Comparison of ENCODE assay signal across 8 cellular contexts in the genomic region with DNA sequence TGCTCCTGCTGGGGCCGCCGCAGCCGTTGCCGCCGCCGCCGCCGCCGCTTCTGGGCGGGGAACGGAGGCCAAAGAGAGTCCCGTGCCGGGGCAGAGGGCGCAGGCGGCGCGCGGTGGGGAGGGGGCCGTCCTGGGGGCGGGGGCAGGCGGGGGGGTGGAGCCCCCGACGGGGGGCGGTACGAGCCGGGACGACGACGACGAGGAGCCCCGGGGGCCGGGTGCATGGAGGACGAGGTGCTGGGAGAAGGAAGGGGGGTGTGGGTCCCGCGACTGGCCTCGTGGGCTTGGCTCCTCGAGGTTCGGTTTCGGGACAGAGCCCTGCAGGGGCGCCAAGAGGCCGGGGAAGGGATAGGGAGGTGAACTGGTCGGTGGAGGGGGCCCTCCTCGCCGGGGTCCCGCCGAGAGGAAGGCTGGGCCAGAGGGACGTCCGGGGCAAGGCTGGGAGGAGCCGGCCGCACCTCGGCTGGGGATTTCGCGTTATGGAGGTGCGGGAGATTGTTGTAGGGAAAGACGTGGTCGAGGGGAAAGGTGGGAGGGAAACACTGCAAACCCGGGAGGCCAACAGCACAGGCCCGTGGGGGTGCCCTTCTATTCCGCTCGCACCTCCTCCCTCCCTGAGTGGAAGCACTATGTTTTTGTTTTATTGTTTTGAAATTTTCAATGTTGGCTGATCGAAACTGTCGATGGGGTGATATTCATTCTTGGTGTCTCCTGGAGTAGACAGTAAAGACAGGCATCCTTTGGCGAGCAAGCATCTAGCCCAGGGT. TPM values are rescaled to one million over a fixed set of nuclear protein-coding genes. Genes with fewer than 3 reads are reported as not detected.
A peak's percentile ranks its signal among the peaks of the same experiment; 100 is the strongest.
DNase-seq lines count a peak whose midpoint lies in the region; ATAC-seq and TF ChIP-seq lines count a peak whose summit lies in the region.

No MANE protein-coding gene starts in this region.

- DNase-seq in NCI-H510A treated with DMSO at 0.1 percent for 48 hours (lab: John Stamatoyannopoulos, UW): peak; percentile 13
- no peak for DNase-seq in NCI-H510A (lab: John Stamatoyannopoulos, UW)
- DNase-seq in T follicular helper cell (ENCODE audit: low read depth): peak; percentile 23
- peak; percentile 28 for DNase-seq in central memory CD4-positive, alpha-beta T cell
- DNase-seq in lung (ENCODE audit: low spot score): no peak
- DNase-seq in upper lobe of left lung: peak; percentile 33 to 89
- DNase-seq in DMS153 (lab: John Stamatoyannopoulos, UW): no peak

- H3K9me3 ChIP-seq in lung (ENCODE audit: control insufficient read depth in 2 of 2, insufficient read depth in 1 of 2, low read length in 1 of 2) (peaks cover 0 to 2% of the 10 kb centered on the region in 2 donors), upper lobe of left lung (no peaks in the 10 kb centered on the region)

- H3K27me3 ChIP-seq in lung (ENCODE audit: control insufficient read depth, insufficient read depth) (peaks cover 10% of the 10 kb centered on the region), upper lobe of left lung (no peaks in the 10 kb centered on the region)

- 5 to 34% methylated on average over 22 to 62 of the region's 63 CpGs for WGBS in lung, 2 donors
- WGBS in upper lobe of left lung, 2 donors: 40 to 41% methylated on average over 3 to 49 of the region's 63 CpGs

- H3K36me3 ChIP-seq in lung (ENCODE audit: control insufficient read depth in 2 of 2, insufficient read depth in 2 of 2, low read length in 2 of 2) (no peaks in the 10 kb centered on the region), upper lobe of left lung (no peaks in the 10 kb centered on the region)

- TF ChIP-seq CTCF in lung (IDR thresholded peaks at IDR 0.05; ENCODE audit: control extremely low read depth, extremely low read depth) (no peak), upper lobe of left lung (IDR thresholded peaks at IDR 0.05) (no peak)

- H3K27ac ChIP-seq in lung (ENCODE audit: low read depth in 1 of 2, low read length in 1 of 2) (no peak overlapping the region), upper lobe of left lung (peak overlapping the region in 1 of 4 donors; percentile 43)

- ATAC-seq in lung (ENCODE audit: insufficient read depth, low FRiP score): no peak
- peak in 1 of 2 donors; percentile 39 for ATAC-seq in upper lobe of left lung (ENCODE audit: low FRiP score in 2 of 2)
- no peak for ATAC-seq in GM19035 (IDR thresholded peaks at IDR 0.05; ENCODE audit: unreplicated experiment)

- H3K4me3 ChIP-seq in lung: peak overlapping the region; percentile 15
- H3K4me3 ChIP-seq in upper lobe of left lung: peak overlapping the region in 1 of 4 donors; percentile 41

- no peak for TF ChIP-seq EP300 in upper lobe of left lung (IDR thresholded peaks at IDR 0.05)

- no peak for TF ChIP-seq POLR2A in upper lobe of left lung (IDR thresholded peaks at IDR 0.05)

- no peaks in the 10 kb centered on the region for H3K4me1 ChIP-seq in lung (ENCODE audit: control insufficient read depth in 2 of 2, insufficient read depth in 2 of 2, low read length in 2 of 2)
- peaks cover 0 to 14% (median 3%) of the 10 kb centered on the region in 4 donors for H3K4me1 ChIP-seq in upper lobe of left lung

RNA-seq across cellular contexts. Expression of gene BCORL1, which starts 1.9 kb away (rescaled TPM):
- total RNA-seq in lung (10 to 100 TPM; 10.9 to 11.8 TPM), upper lobe of left lung (10 to 100 TPM in 4 of 6 donors, 1 to 10 TPM in 2; 3.2 to 21.4 (median 11.2) TPM)
- polyA plus RNA-seq in lung: 1 to 10 TPM; 2.3 to 3.2 TPM

Comparison
In these comparisons a context has a peak if more than half of its experiments do, and no peak if none do; other contexts are left out.
1. DNase-seq: peak in NCI-H510A treated with DMSO at 0.1 percent for 48 hours (single experiment), T follicular helper cell (single experiment), central memory CD4-positive, alpha-beta T cell (single experiment) and upper lobe of left lung (2 of 2); none in NCI-H510A (single experiment), lung (single experiment) and DMS153 (single experiment).